Comparison of ENCODE assay signal across 1 cellular context in the genomic region with DNA sequence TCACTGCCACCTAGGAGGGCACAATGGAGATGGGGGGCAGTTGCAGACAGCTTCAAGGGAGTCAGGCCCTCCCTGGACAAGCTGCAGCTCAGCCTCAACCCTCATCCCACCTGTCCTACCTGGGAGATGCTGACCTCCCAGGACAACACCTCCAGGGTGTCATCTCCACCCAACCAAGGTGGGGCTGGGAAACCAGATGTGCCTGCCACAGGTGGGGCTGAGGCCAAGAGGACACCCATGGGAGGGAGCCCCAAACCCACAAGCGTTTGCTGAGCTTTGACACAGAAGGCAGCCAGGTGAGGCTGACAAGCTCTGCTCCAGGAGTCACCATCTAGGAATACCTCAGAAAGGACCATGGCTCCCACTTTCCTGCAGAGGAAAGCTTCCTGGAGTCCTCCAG.
TF ChIP-seq lines count a peak whose summit lies in the region.

No MANE protein-coding gene starts in this region.

TF ChIP-seq in IMR-90, 13 proteins besides CTCF, POLR2A, EP300 and RAD21 (continued from another document):
- no peak for TF ChIP-seq MXI1 (IDR thresholded peaks at IDR 0.05; ENCODE audit: borderline replicate concordance, low read depth, low read length)
- TF ChIP-seq BHLHE40 (IDR thresholded peaks at IDR 0.05; ENCODE audit: low read depth, low read length) = no peak
